Comparison of ENCODE assay signal across 31 cellular contexts in genomic region chr17:56021681-56022205, GRCh38.
"Had no signal": no experiment of that assay in that cellular context is flagged by ENCODE, and none has a peak within 500 bp of the region (broad histone marks: within the 10 kb centered on the region; RNA-seq: fewer than 3 reads in every experiment).

No MANE protein-coding gene starts in this region.

- H3K4me3 ChIP-seq: K562, MG63, Peyer's patch, SK-N-MC had no signal

- H3K36me3 ChIP-seq: MG63, Peyer's patch had no signal

- ATAC-seq: K562, PC-3, SK-N-SH treated with all-trans-retinoic acid at 6 μM for 48 hours had no signal

- H3K9me3 ChIP-seq: MG63, Peyer's patch had no signal

- H3K27me3 ChIP-seq: MG63, Peyer's patch had no signal

- DNase-seq: Kasumi-1, KG1, MG63, NCI-H1048, NCI-H1092 treated with DMSO at 0.1 percent for 48 hours, NCI-H1105 treated with DMSO at 0.1 percent for 48 hours, NCI-H1417, NCI-H1436, NCI-H146, NCI-H1694, NCI-H187, NCI-H1930, NCI-H2029 treated with DMSO at 0.1 percent for 48 hours, NCI-H2081 treated with DMSO at 0.1 percent for 48 hours, NCI-H2107, NCI-H2171, NCI-H226, NCI-H446 treated with DMSO at 0.1 percent for 48 hours, NCI-H510A, NCI-H526, NCI-H69, NCI-H748 treated with DMSO at 0.1 percent for 48 hours, OCI-M1, PC-3, Peyer's patch, Right ventricle myocardium superior, RPMI8226, SHP77 treated with DMSO at 0.1 percent for 48 hours had no signal

- H3K4me1 ChIP-seq: Peyer's patch had no signal

- H3K27ac ChIP-seq: Peyer's patch, SK-N-MC had no signal
